ENCODE assay signal across 1 cellular context in the genomic region with DNA sequence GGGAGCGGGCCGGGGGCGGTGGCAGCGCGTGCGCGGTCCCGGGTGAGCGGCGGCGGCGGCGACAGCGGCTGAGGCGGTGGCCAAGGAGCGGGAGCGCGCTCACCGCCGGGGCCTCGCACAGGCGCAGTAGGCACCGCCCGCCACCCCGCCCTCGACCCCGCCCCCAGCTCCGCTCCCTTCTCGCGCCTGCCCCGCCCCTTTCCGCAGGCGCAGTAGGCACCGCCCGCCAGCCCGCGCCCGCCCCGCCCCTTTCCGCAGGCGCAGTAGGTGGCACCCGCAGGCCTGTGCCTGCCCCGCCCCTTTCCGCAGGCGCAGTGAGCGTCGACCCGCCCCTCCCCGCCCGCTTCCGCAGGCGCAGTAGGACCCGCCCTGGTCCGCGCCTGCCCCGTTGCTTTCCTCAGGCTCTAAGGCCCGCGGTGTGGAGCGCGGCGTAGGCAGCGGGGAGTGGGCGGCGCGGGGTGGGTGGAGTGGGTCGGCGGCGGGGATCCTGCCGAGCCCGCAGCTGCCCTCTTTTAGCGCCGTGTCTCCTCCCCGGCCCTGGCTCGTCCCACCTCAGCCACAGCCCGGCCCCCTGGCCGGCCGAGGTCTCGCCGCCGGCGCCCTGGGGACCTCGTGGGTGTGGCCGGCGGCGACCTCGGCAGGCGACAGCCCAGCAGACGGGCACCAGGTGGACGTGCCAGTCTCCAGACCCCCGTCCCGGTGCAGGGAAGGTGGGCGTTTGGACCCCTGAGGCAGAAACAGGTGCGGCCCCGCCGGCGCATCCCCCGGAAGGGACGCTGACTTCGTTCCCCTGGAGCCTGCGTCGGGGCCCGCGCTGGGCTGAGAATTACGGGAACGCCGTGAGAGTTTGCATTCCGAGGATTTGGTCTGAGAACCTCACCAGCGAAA.
TF ChIP-seq lines count a peak whose summit lies in the region.

A gene with protein sequence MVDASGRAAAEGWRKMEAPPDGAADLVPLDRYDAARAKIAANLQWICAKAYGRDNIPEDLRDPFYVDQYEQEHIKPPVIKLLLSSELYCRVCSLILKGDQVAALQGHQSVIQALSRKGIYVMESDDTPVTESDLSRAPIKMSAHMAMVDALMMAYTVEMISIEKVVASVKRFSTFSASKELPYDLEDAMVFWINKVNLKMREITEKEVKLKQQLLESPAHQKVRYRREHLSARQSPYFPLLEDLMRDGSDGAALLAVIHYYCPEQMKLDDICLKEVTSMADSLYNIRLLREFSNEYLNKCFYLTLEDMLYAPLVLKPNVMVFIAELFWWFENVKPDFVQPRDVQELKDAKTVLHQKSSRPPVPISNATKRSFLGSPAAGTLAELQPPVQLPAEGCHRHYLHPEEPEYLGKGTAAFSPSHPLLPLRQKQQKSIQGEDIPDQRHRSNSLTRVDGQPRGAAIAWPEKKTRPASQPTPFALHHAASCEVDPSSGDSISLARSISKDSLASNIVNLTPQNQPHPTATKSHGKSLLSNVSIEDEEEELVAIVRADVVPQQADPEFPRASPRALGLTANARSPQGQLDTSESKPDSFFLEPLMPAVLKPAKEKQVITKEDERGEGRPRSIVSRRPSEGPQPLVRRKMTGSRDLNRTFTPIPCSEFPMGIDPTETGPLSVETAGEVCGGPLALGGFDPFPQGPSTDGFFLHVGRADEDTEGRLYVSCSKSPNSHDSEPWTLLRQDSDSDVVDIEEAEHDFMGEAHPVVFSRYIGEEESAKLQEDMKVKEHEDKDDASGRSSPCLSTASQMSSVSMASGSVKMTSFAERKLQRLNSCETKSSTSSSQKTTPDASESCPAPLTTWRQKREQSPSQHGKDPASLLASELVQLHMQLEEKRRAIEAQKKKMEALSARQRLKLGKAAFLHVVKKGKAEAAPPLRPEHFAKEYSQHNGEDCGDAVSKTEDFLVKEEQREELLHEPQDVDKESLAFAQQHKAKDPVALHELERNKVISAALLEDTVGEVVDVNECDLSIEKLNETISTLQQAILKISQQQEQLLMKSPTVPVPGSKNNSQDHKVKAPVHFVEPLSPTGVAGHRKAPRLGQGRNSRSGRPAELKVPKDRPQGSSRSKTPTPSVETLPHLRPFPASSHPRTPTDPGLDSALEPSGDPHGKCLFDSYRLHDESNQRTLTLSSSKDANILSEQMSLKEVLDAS (N-terminal part only) (minus strand): TSS at position 101 of the 888 bp plus-strand sequence. CDS start 387 bp downstream, outside the sequence.

TF ChIP-seq in HepG2, 621 proteins besides CTCF, POLR2A, EP300 and RAD21 (continued from another document):
- TF ChIP-seq, protein P1, sequence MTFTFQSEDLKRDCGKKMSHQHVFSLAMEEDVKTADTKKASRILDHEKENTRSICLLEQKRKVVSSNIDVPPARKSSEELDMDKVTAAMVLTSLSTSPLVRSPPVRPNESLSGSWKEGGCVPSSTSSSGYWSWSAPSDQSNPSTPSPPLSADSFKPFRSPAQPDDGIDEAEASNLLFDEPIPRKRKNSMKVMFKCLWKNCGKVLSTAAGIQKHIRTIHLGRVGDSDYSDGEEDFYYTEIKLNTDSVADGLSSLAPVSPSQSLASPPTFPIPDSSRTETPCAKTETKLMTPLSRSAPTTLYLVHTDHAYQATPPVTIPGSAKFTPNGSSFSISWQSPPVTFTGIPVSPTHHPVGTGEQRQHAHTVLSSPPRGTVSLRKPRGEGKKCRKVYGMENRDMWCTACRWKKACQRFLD (CRISPR knock-in tag; IDR thresholded peaks at IDR 0.05; ENCODE audit: borderline replicate concordance): peak; percentile 78; the same call in 1 of the 2 replicates
- TF ChIP-seq REPIN1 (CRISPR knock-in tag; IDR thresholded peaks at IDR 0.05; ENCODE audit: borderline replicate concordance, low read depth) (no peak), ZNF83 (CRISPR knock-in tag; IDR thresholded peaks at IDR 0.05; ENCODE audit: borderline replicate concordance) (no peak)
